ENCODE assay signal across 13 cellular contexts in genomic region chr7:74429153-74429747, GRCh38. TPM values are rescaled to one million over a fixed set of nuclear protein-coding genes. Genes with fewer than 3 reads are reported as not detected.
DNase-seq lines count a peak whose midpoint lies in the region; FAIRE-seq and TF ChIP-seq lines count a peak whose summit lies in the region.
"Had no signal": no experiment of that assay in that cellular context is flagged by ENCODE, and none has a peak within 500 bp of the region (broad histone marks: within the 10 kb centered on the region; RNA-seq: fewer than 3 reads in every experiment).

No MANE protein-coding gene starts in this region.

- CTCF ChIA-PET in A673 (lab: Charles Lee) = interaction anchor here (0.6 kb wide), 1 partner anchor 228 kb away, joined by 8 read pairs; the partner anchor contains the start of gene GTF2I

- H3K9me3 ChIP-seq in A673 (ENCODE audit: low read depth, low read length, poor library complexity, severe bottlenecking) (no peaks in the 10 kb centered on the region), small intestine (ENCODE audit: control insufficient read depth, low read depth) (no peaks in the 10 kb centered on the region)
- H3K9me3 ChIP-seq: Caco-2, thyroid gland had no signal

- DNase-seq in A673 (ENCODE audit: low spot score) = peak; percentile 84
- peak; percentile 85 for DNase-seq in H7
- peak; percentile 62 for DNase-seq in iPS-NIHi11 (ENCODE audit: low spot score)
- no peak for DNase-seq in CD1c-positive myeloid dendritic cell (ENCODE audit: extremely low spot score)
- no peak for DNase-seq in small intestine
- no peak for DNase-seq in NK-92 treated with Interleukin-12 subunit alpha and Interleukin-12 subunit beta, amount 100 ng/mL, for 24 hours (lab: John Stamatoyannopoulos, UW)
- DNase-seq in dorsolateral prefrontal cortex = no peak
- DNase-seq: activated CD8-positive, alpha-beta memory T cell treated with anti-CD3 and anti-CD28 coated beads, Interleukin-2, amount 10 ng/mL, durations not matched to agents 7 days and 5 days; Caco-2; glutamatergic neuron; NCI-H187 treated with DMSO at 0.1 percent for 48 hours had no signal

- H3K27me3 ChIP-seq in A673 (replicated peaks; ENCODE audit: insufficient read depth, low read depth, low read length, poor library complexity) (no peaks in the 10 kb centered on the region), H7 (ENCODE audit: control insufficient read depth, insufficient read depth, low read length) (no peaks in the 10 kb centered on the region), small intestine (ENCODE audit: control insufficient read depth in 2 of 2, insufficient read depth in 2 of 2, low read length in 2 of 2) (no peaks in the 10 kb centered on the region), dorsolateral prefrontal cortex (no peaks in the 10 kb centered on the region)
- H3K27me3 ChIP-seq: thyroid gland had no signal

- H3K4me3 ChIP-seq in A673 (ENCODE audit: low read depth, low read length, poor library complexity, severe bottlenecking) (no peak overlapping the region), H7 (ENCODE audit: insufficient read depth, low read depth, low read length) (no peak overlapping the region), small intestine (ENCODE audit: low read depth in 1 of 2, low read length in 2 of 2) (no peak overlapping the region), dorsolateral prefrontal cortex (no peak overlapping the region)
- H3K4me3 ChIP-seq: thyroid gland had no signal

- intact Hi-C loops in A673 (cut with micrococcal nuclease; ENCODE audit: unreplicated experiment) = no loop called here
- intact Hi-C loops in dorsolateral prefrontal cortex (cut with DNase I) = no loop called here

- 54 to 64% (median 63%) methylated on average over 17 of the region's 17 CpGs for WGBS in small intestine, 3 donors

- BruUV-seq in A673 (replicated peaks; lab: Mats Ljungman, UMichigan) = no TSS peak

- H3K4me1 ChIP-seq in A673 (ENCODE audit: insufficient read depth, low read length, poor library complexity, severe bottlenecking) (peaks cover 9% of the 10 kb centered on the region), small intestine (ENCODE audit: control insufficient read depth in 2 of 2, insufficient read depth in 1 of 2, low read depth in 1 of 2, low read length in 1 of 2) (no peaks in the 10 kb centered on the region)
- H3K4me1 ChIP-seq: Caco-2 had no signal

- H3K27ac ChIP-seq in A673 (ENCODE audit: low read depth, low read length, poor library complexity, severe bottlenecking) = no peak overlapping the region
- peak overlapping the region; percentile 85 for H3K27ac ChIP-seq in VCaP
- H3K27ac ChIP-seq in small intestine (ENCODE audit: low read depth in 1 of 2, low read length in 1 of 2) = no peak overlapping the region
- H3K27ac ChIP-seq in dorsolateral prefrontal cortex = peak overlapping the region in 3 of 59 donors; percentile 7 to 35 (median 10)

- TF ChIP-seq CTCF in A673 (conservative IDR thresholded peaks at IDR 0.05; ENCODE audit: low read depth, low read length) = no peak
- TF ChIP-seq CTCF in VCaP (conservative IDR thresholded peaks at IDR 0.05) = no peak
- TF ChIP-seq CTCF in dorsolateral prefrontal cortex (IDR thresholded peaks at IDR 0.05 in 54 of 56, conservative IDR thresholded peaks at IDR 0.05 in 2 of 56; ENCODE audit: low read depth in 1 of 56, partially characterized antibody in 56 of 56) = no peak

- POLR2A ChIA-PET in A673 (lab: Charles Lee; ENCODE audit: low non-redundant PET) = no interaction called here

- FAIRE-seq in small intestine (lab: Jason Lieb, UNC) = no peak

- no peaks in the 10 kb centered on the region for H3K36me3 ChIP-seq in A673 (ENCODE audit: insufficient read depth, low read length, poor library complexity, severe bottlenecking)
- H3K36me3 ChIP-seq in H7 (replicated peaks; ENCODE audit: control insufficient read depth, insufficient read depth, low read length) = no peaks in the 10 kb centered on the region
- no peaks in the 10 kb centered on the region for H3K36me3 ChIP-seq in small intestine (ENCODE audit: control insufficient read depth in 2 of 2, insufficient read depth in 2 of 2, low read length in 2 of 2)
- H3K36me3 ChIP-seq: thyroid gland had no signal

RNA-seq across cellular contexts. Expression of gene GTF2IRD1, which starts 24.5 kb away (rescaled TPM):
- total RNA-seq in A673 (2021) (73.6 and 80.4 TPM in 2 replicates), dorsolateral prefrontal cortex (10 to 100 TPM; 13.2 to 37.2 (median 22.2) TPM)
- total RNA-seq in H7 (2014; rRNA removed; shearing (Covaris generic)) = 19.6 and 21.1 TPM in 2 replicates
- polyA plus RNA-seq in small intestine = 10 to 100 TPM in 1 of 3 donors, 1 to 10 TPM in 2; 1.6 to 13.2 (median 7.0) TPM

Comparison
In these comparisons a context has a peak if more than half of its experiments do, and no peak if none do; other contexts are left out.
1. DNase-seq: peak in A673 (single experiment), H7 (single experiment) and iPS-NIHi11 (single experiment); none in CD1c-positive myeloid dendritic cell (single experiment), small intestine (single experiment), NK-92 treated with Interleukin-12 subunit alpha and Interleukin-12 subunit beta, amount 100 ng/mL, for 24 hours (single experiment) and dorsolateral prefrontal cortex (0 of 10).